In genomic region chr9:95270790-95271189, GRCh38 we compare ENCODE assay signal across 20 cellular contexts.
"Had no signal": no experiment of that assay in that cellular context is flagged by ENCODE, and none has a peak within 500 bp of the region (broad histone marks: within the 10 kb centered on the region; RNA-seq: fewer than 3 reads in every experiment).

No MANE protein-coding gene starts in this region.

- H3K27ac ChIP-seq: coronary artery, heart right ventricle, left lung, lower lobe of right lung, parathyroid adenoma, psoas muscle, sigmoid colon, skin epidermis, testis, transverse colon had no signal

- H3K27me3 Mint-ChIP-seq: memory B cell; natural killer cell treated with Interleukin-12 subunit alpha and Interleukin-12 subunit beta and Interleukin-15 and Interleukin-18, amount 100 ng/mL, for 72 hours; stimulated activated naive CD8-positive, alpha-beta T cell treated with anti-CD3 and anti-CD28 coated beads, Interleukin-15, amount 100 ng/mL, for 72 hours had no signal

- H3K36me3 Mint-ChIP-seq: natural killer cell treated with Interleukin-12 subunit alpha and Interleukin-12 subunit beta and Interleukin-15 and Interleukin-18, amount 100 ng/mL, for 72 hours had no signal

- H3K9me3 Mint-ChIP-seq: memory B cell; natural killer cell treated with Interleukin-12 subunit alpha and Interleukin-12 subunit beta and Interleukin-15 and Interleukin-18, amount 100 ng/mL, for 72 hours; stimulated activated naive CD8-positive, alpha-beta T cell treated with anti-CD3 and anti-CD28 coated beads, Interleukin-15, amount 100 ng/mL, for 72 hours had no signal

- H2AFZ ChIP-seq: parathyroid adenoma had no signal

- H3K27ac Mint-ChIP-seq: memory B cell; natural killer cell treated with Interleukin-12 subunit alpha and Interleukin-12 subunit beta and Interleukin-15 and Interleukin-18, amount 100 ng/mL, for 72 hours; stimulated activated naive B cell treated with anti-CD40 and anti-IgM and Interleukin-4, amounts not matched to agents 10 μg/mL and 1 μg/mL and 100 μg/mL, for 72 hours; stimulated activated naive CD8-positive, alpha-beta T cell treated with anti-CD3 and anti-CD28 coated beads, Interleukin-15, amount 100 ng/mL, for 72 hours had no signal

- H3K4me3 Mint-ChIP-seq: memory B cell; natural killer cell treated with Interleukin-12 subunit alpha and Interleukin-12 subunit beta and Interleukin-15 and Interleukin-18, amount 100 ng/mL, for 72 hours; stimulated activated naive B cell treated with anti-CD40 and anti-IgM and Interleukin-4, amounts not matched to agents 10 μg/mL and 1 μg/mL and 100 μg/mL, for 72 hours; stimulated activated naive CD8-positive, alpha-beta T cell treated with anti-CD3 and anti-CD28 coated beads, Interleukin-15, amount 100 ng/mL, for 72 hours had no signal

- DNase-seq: effector CD4-positive, alpha-beta T cell; foreskin melanocyte; heart right ventricle; islet precursor cell; left lung; lower lobe of right lung; midbrain; psoas muscle; sigmoid colon; stimulated activated CD4-positive, alpha-beta T cell treated with anti-CD3 and anti-CD28 coated beads, Interleukin-2, amount 100 ng/mL, for 24 hours; stimulated activated CD4-positive, alpha-beta T cell treated with anti-CD3 and anti-CD28 coated beads, Interleukin-4, amount 100 ng/mL, for 4 hours; stimulated activated naive B cell treated with anti-CD40 and anti-IgM and Interleukin-4, amounts not matched to agents 10 μg/mL and 1 μg/mL and 100 μg/mL, for 72 hours; stimulated activated naive CD8-positive, alpha-beta T cell treated with anti-CD3 and anti-CD28 coated beads, Interleukin-15, amount 100 ng/mL, for 72 hours; testis; transverse colon had no signal

- H3K4me3 ChIP-seq: coronary artery, heart right ventricle, left lung, lower lobe of right lung, psoas muscle, sigmoid colon, skin epidermis, testis, transverse colon had no signal

- H3K27me3 ChIP-seq: heart right ventricle, left lung, sigmoid colon, testis, transverse colon had no signal

- H3K36me3 ChIP-seq: heart right ventricle, left lung, lower lobe of right lung, sigmoid colon, transverse colon had no signal

- H3K9ac ChIP-seq: parathyroid adenoma had no signal

- H3K79me2 ChIP-seq: parathyroid adenoma had no signal

- H3K4me1 ChIP-seq: heart right ventricle, left lung, lower lobe of right lung, parathyroid adenoma, psoas muscle, testis had no signal

- ATAC-seq: heart right ventricle; natural killer cell treated with Interleukin-12 subunit alpha and Interleukin-12 subunit beta and Interleukin-15 and Interleukin-18, amount 100 ng/mL, for 72 hours; psoas muscle; stimulated activated naive B cell treated with anti-CD40 and anti-IgM and Interleukin-4, amounts not matched to agents 10 μg/mL and 1 μg/mL and 100 μg/mL, for 72 hours; stimulated activated naive CD8-positive, alpha-beta T cell treated with anti-CD3 and anti-CD28 coated beads, Interleukin-15, amount 100 ng/mL, for 72 hours had no signal

- H3K9me3 ChIP-seq: left lung, lower lobe of right lung, psoas muscle, sigmoid colon, testis, transverse colon had no signal
